26 cellular contexts compared by ENCODE assay signal in the genomic region with DNA sequence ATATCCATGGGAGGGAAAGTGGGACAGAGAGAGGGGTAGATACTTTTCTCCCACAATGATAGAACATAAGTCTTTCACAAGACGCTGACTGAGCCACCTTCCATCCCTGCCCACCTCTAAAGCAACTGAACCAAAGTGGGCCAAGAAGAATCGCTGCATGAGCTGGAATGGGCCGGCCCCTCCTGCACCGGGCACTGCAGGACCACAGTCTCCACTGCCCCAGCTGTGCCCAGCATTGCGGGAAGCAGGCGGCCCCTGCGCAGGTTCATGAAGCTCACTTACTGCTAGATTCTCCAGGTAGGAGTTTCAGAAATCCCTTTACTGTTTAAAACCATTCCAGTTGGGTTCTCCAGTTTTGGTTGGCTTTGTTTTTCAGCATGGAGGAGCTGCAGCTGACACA. TPM values are rescaled to one million over a fixed set of nuclear protein-coding genes. Genes with fewer than 3 reads are reported as not detected.
"Had no signal": no experiment of that assay in that cellular context is flagged by ENCODE, and none has a peak within 500 bp of the region (broad histone marks: within the 10 kb centered on the region; RNA-seq: fewer than 3 reads in every experiment).

No MANE protein-coding gene starts in this region.

- H3K4me3 ChIP-seq: coronary artery, gastrocnemius medialis, heart left ventricle, hepatocyte, pancreas, prostate gland, right atrium auricular region, smooth muscle cell, stomach, thyroid gland had no signal

- H3K4me3 Mint-ChIP-seq: endodermal cell; naive thymus-derived CD8-positive, alpha-beta T cell; nephron progenitor cell had no signal

- DNase-seq: endodermal cell; foreskin fibroblast; gastrocnemius medialis; heart left ventricle; kidney; naive thymus-derived CD8-positive, alpha-beta T cell; nephron progenitor cell; occipital lobe; stimulated activated CD4-positive, alpha-beta T cell treated with anti-CD3 and anti-CD28 coated beads, Interleukin-12 subunit alpha, Interleukin-12 subunit beta, amount 100 ng/mL, for 4 hours; stimulated activated CD4-positive, alpha-beta T cell treated with anti-CD3 and anti-CD28 coated beads, Interleukin-1b, Interleukin-23, amount 100 ng/mL, for 48 hours; stimulated activated CD4-positive, alpha-beta T cell treated with anti-CD3 and anti-CD28 coated beads, Interleukin-4, amount 100 ng/mL, for 1 hour; stimulated activated CD8-positive, alpha-beta memory T cell treated with anti-CD3 and anti-CD28 coated beads, Interleukin-4, amount 100 ng/mL, for 48 hours; stimulated activated naive CD4-positive, alpha-beta T cell; stomach; thyroid gland; trophoblast cell had no signal

- ATAC-seq: esophagus mucosa; gastrocnemius medialis; naive thymus-derived CD8-positive, alpha-beta T cell had no signal

- H3K9me3 Mint-ChIP-seq: central memory CD8-positive, alpha-beta T cell had no signal

- H3K27ac Mint-ChIP-seq: endodermal cell, nephron progenitor cell had no signal

- H3K4me1 Mint-ChIP-seq: central memory CD8-positive, alpha-beta T cell; endodermal cell had no signal

RNA-seq across cellular contexts. Expression of a gene that starts 32.0 kb away (rescaled TPM):
- total RNA-seq: chondrocyte, dermis microvascular lymphatic vessel endothelial cell, endodermal cell, hepatocyte, smooth muscle cell had no signal
